Comparison of ENCODE assay signal across 22 cellular contexts in genomic region chr11:108669261-108669660, GRCh38. TPM values are rescaled to one million over a fixed set of nuclear protein-coding genes. Genes with fewer than 3 reads are reported as not detected.
DNase-seq lines count a peak whose midpoint lies in the region; ATAC-seq and TF ChIP-seq lines count a peak whose summit lies in the region.
"Had no signal": no experiment of that assay in that cellular context is flagged by ENCODE, and none has a peak within 500 bp of the region (broad histone marks: within the 10 kb centered on the region; RNA-seq: fewer than 3 reads in every experiment).

No MANE protein-coding gene starts in this region.

- H3K79me2 ChIP-seq in mesendoderm (ENCODE audit: control insufficient read depth, insufficient read depth, low read length) = peaks cover 56% of the 10 kb centered on the region

- H4K5ac ChIP-seq in mesendoderm (ENCODE audit: low read length) = no peak overlapping the region

- H3K23ac ChIP-seq in mesendoderm (ENCODE audit: low read length) = no peak overlapping the region

- no peak overlapping the region for H3K18ac ChIP-seq in mesendoderm (ENCODE audit: low read length)

- H3K27me3 Mint-ChIP-seq in activated naive CD8-positive, alpha-beta T cell = no peaks in the 10 kb centered on the region
- H3K27me3 Mint-ChIP-seq in activated naive CD8-positive, alpha-beta T cell treated with anti-CD3 and anti-CD28 coated beads for 36 hours = no peaks in the 10 kb centered on the region
- no peaks in the 10 kb centered on the region for H3K27me3 Mint-ChIP-seq in WTC11 (ENCODE audit: low read depth)
- H3K27me3 Mint-ChIP-seq in glutamatergic neuron (ENCODE audit: unreplicated experiment) = peaks cover 4% of the 10 kb centered on the region
- H3K27me3 Mint-ChIP-seq: B cell; CD4-positive, CD25-positive, alpha-beta regulatory T cell had no signal

- peaks cover 13% of the 10 kb centered on the region for H3K36me3 Mint-ChIP-seq in activated naive CD8-positive, alpha-beta T cell
- peaks cover 37% of the 10 kb centered on the region for H3K36me3 Mint-ChIP-seq in activated naive CD8-positive, alpha-beta T cell treated with anti-CD3 and anti-CD28 coated beads for 36 hours
- H3K36me3 Mint-ChIP-seq in WTC11 (peaks cover 14% of the 10 kb centered on the region; the same call in 1 of the 2 replicates), glutamatergic neuron (ENCODE audit: unreplicated experiment) (no peaks in the 10 kb centered on the region)

- H3K4me1 ChIP-seq in mesendoderm (ENCODE audit: control insufficient read depth, low read depth, low read length) = peaks cover 6% of the 10 kb centered on the region

- H3K79me1 ChIP-seq in mesendoderm (ENCODE audit: low read length) = peaks cover 39% of the 10 kb centered on the region

- H3K36me3 ChIP-seq in mesendoderm (ENCODE audit: control insufficient read depth, insufficient read depth, low read length) = no peaks in the 10 kb centered on the region

- H3K27ac ChIP-seq in mesendoderm (ENCODE audit: low read depth, low read length) = no peak overlapping the region
- H3K27ac ChIP-seq: 22Rv1, BLaER1, C4-2B had no signal

- TF ChIP-seq CTCF in WTC11 (IDR thresholded peaks at IDR 0.05) = no peak
- no peak for TF ChIP-seq CTCF in glutamatergic neuron (IDR thresholded peaks at IDR 0.05; ENCODE audit: partially characterized antibody, unreplicated experiment)

- H2AK5ac ChIP-seq in mesendoderm (ENCODE audit: low read length) = no peak overlapping the region

- no CpG with 5 or more reads among the region's 2 CpGs for WGBS in mesendoderm (ENCODE audit: extremely low coverage, insufficient coverage, low lambda C conversion rate)

- CTCF ChIA-PET in WTC11 (lab: Charles Lee) = no interaction called here

- H3K4me3 ChIP-seq in mesendoderm (ENCODE audit: low read length) = no peak overlapping the region
- H3K4me3 ChIP-seq: BLaER1, GM12878, HAP-1 had no signal

- no peak overlapping the region for H2BK15ac ChIP-seq in mesendoderm (replicated peaks; ENCODE audit: low read depth)

- no peaks in the 10 kb centered on the region for H3K9me3 Mint-ChIP-seq in activated naive CD8-positive, alpha-beta T cell (ENCODE audit: low read depth)
- H3K9me3 Mint-ChIP-seq in activated naive CD8-positive, alpha-beta T cell treated with anti-CD3 and anti-CD28 coated beads for 36 hours = no peaks in the 10 kb centered on the region
- H3K9me3 Mint-ChIP-seq in WTC11 = no peaks in the 10 kb centered on the region
- H3K9me3 Mint-ChIP-seq in glutamatergic neuron (ENCODE audit: unreplicated experiment) = peaks cover 7% of the 10 kb centered on the region
- H3K9me3 Mint-ChIP-seq: CD8-positive, alpha-beta T cell; HFFc6 had no signal

- H3K4me2 ChIP-seq in mesendoderm (ENCODE audit: low read length) = no peak overlapping the region
- H3K4me2 ChIP-seq: BLaER1 had no signal

- no peak overlapping the region for H4K8ac ChIP-seq in mesendoderm (ENCODE audit: low read depth, low read length)

- no peak overlapping the region for H2BK5ac ChIP-seq in mesendoderm (ENCODE audit: low read length)

- peak overlapping the region; percentile 22 for H3K4me3 Mint-ChIP-seq in activated naive CD8-positive, alpha-beta T cell
- no peak overlapping the region for H3K4me3 Mint-ChIP-seq in activated naive CD8-positive, alpha-beta T cell treated with anti-CD3 and anti-CD28 coated beads for 36 hours
- H3K4me3 Mint-ChIP-seq in WTC11 (no peak overlapping the region), glutamatergic neuron (ENCODE audit: unreplicated experiment) (peak overlapping the region; percentile 32)
- H3K4me3 Mint-ChIP-seq: B cell; CD8-positive, alpha-beta T cell; HFFc6 had no signal

- POLR2A ChIA-PET in WTC11 (lab: Charles Lee) = no interaction called here

- no peak overlapping the region for H3K9ac ChIP-seq in mesendoderm (ENCODE audit: low read length)
- H3K9ac ChIP-seq: BLaER1 had no signal

- ATAC-seq in WTC11 = no peak
- no peak for ATAC-seq in GM19328 (IDR thresholded peaks at IDR 0.05; ENCODE audit: unreplicated experiment)
- ATAC-seq: CD8-positive, alpha-beta T cell; GM12878 had no signal

- H3K4me1 Mint-ChIP-seq in activated naive CD8-positive, alpha-beta T cell (ENCODE audit: low read depth) = peaks cover 64% of the 10 kb centered on the region
- H3K4me1 Mint-ChIP-seq in activated naive CD8-positive, alpha-beta T cell treated with anti-CD3 and anti-CD28 coated beads for 36 hours = peaks cover 48% of the 10 kb centered on the region
- H3K4me1 Mint-ChIP-seq in WTC11 (peaks cover 32% of the 10 kb centered on the region), glutamatergic neuron (ENCODE audit: low read depth, unreplicated experiment) (peaks cover 8% of the 10 kb centered on the region)

- H3K56ac ChIP-seq in mesendoderm (ENCODE audit: low read length) = no peak overlapping the region

- H3K27ac Mint-ChIP-seq in activated naive CD8-positive, alpha-beta T cell = no peak overlapping the region
- no peak overlapping the region for H3K27ac Mint-ChIP-seq in activated naive CD8-positive, alpha-beta T cell treated with anti-CD3 and anti-CD28 coated beads for 36 hours
- H3K27ac Mint-ChIP-seq in WTC11 (peak overlapping the region; percentile 2; the same call in 1 of the 2 replicates), glutamatergic neuron (ENCODE audit: unreplicated experiment) (no peak overlapping the region)
- H3K27ac Mint-ChIP-seq: B cell; CD8-positive, alpha-beta T cell; HFFc6 had no signal

- no peak overlapping the region for H2BK120ac ChIP-seq in mesendoderm (ENCODE audit: low read depth, low read length)

- H3K27me3 ChIP-seq in mesendoderm (ENCODE audit: insufficient read depth, low read length, poor library complexity) = no peaks in the 10 kb centered on the region
- H3K27me3 ChIP-seq: BLaER1 had no signal

- no peak for DNase-seq in activated naive CD8-positive, alpha-beta T cell treated with anti-CD3 and anti-CD28 coated beads for 36 hours
- DNase-seq in WTC11 (ENCODE audit: low spot score) (no peak), glutamatergic neuron (no peak), mesendoderm (peak; percentile 51), NCI-H748 (lab: John Stamatoyannopoulos, UW; ENCODE audit: unreplicated experiment) (no peak)
- no peak for DNase-seq in activated CD4-positive, alpha-beta T cell treated with anti-CD3 and anti-CD28 coated beads for 4 hours
- DNase-seq: CD4-positive, CD25-positive, alpha-beta regulatory T cell; CD8-positive, alpha-beta T cell; DMS 273 treated with DMSO at 0.1 percent for 48 hours; DMS79; EL; GDM1; GOT3; HFFc6 had no signal

- H3K4ac ChIP-seq in mesendoderm (ENCODE audit: low read depth, low read length) = no peak overlapping the region

TF ChIP-seq in WTC11, 78 proteins besides CTCF, POLR2A, EP300 and RAD21 (continues in another document):
- TF ChIP-seq, protein P1, sequence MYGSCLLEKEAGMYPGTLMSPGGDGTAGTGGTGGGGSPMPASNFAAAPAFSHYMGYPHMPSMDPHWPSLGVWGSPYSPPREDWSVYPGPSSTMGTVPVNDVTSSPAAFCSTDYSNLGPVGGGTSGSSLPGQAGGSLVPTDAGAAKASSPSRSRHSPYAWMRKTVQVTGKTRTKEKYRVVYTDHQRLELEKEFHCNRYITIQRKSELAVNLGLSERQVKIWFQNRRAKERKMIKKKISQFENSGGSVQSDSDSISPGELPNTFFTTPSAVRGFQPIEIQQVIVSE (CRISPR knock-in tag; IDR thresholded peaks at IDR 0.05; ENCODE audit: borderline replicate concordance) = no peak
- TF ChIP-seq PREB (CRISPR knock-in tag; IDR thresholded peaks at IDR 0.05; ENCODE audit: borderline replicate concordance) = no peak
- TF ChIP-seq CREM (CRISPR knock-in tag; IDR thresholded peaks at IDR 0.05) = no peak
- TF ChIP-seq EMX1 (CRISPR knock-in tag; IDR thresholded peaks at IDR 0.05) = no peak
- TF ChIP-seq KAT7 (CRISPR knock-in tag; IDR thresholded peaks at IDR 0.05; ENCODE audit: borderline replicate concordance) = no peak
- TF ChIP-seq, protein P2, sequence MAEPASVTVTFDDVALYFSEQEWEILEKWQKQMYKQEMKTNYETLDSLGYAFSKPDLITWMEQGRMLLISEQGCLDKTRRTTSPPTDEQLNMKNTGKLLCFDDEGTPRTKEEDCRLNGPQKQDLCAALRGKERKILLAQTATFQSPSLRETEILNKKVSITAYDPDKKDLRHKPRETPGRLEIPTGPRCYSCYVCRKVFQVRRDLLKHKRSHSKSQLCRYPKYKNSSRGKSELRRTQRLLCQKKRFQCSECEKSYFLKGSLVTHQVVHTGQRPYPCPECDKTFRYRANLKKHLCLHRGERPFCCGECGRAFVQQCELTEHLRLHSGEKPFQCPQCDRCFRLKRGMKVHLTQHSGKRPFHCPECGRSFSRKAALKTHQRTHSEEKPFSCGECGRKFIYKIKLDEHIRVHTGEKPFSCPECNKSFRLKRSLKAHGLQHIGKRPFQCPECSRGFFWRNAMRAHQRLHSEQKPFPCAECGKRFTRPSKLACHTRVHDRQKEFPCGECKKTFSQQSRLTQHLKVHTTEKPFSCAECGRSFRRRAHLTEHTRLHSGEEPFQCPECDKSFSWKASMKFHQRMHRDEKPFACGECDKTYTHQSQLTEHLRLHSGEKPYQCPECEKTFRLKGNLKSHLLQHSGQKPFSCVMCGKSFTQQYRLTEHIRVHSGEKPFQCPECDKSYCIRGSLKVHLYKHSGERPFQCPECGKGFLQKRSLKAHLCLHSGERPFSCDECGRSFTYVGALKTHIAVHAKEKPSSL (CRISPR knock-in tag; conservative IDR thresholded peaks at IDR 0.05) = no peak
- TF ChIP-seq PRRX2 (CRISPR knock-in tag; IDR thresholded peaks at IDR 0.05) = no peak

RNA-seq across cellular contexts. Expression of gene DDX10, which starts 4.4 kb away (rescaled TPM):
- total RNA-seq in activated naive CD8-positive, alpha-beta T cell treated with anti-CD3 and anti-CD28 coated beads for 36 hours = 10 to 100 TPM; 55.7 to 56.0 TPM
- total RNA-seq in WTC11 (2021) (48.7 to 56.8 TPM (median 48.9 TPM) in 3 replicates), glutamatergic neuron (ENCODE audit: unreplicated experiment) (18.8 TPM)
- 95.9 TPM for polyA plus RNA-seq in mesendoderm (2013, experiment 1 of 2)
- 93.1 TPM for polyA plus RNA-seq in mesendoderm (2013, experiment 2 of 2)

Comparison
In these comparisons a context has a peak if more than half of its experiments do, and no peak if none do; other contexts are left out.
1. H3K4me3 Mint-ChIP-seq: peak in activated naive CD8-positive, alpha-beta T cell (single experiment) and glutamatergic neuron (single experiment); none in activated naive CD8-positive, alpha-beta T cell treated with anti-CD3 and anti-CD28 coated beads for 36 hours (single experiment) and WTC11 (single experiment).